ENCODE assay signal across 1 cellular context in genomic region chr6:133979269-133979963, GRCh38.
A peak's percentile ranks its signal among the peaks of the same experiment; 100 is the strongest.
TF ChIP-seq lines count a peak whose summit lies in the region.

No MANE protein-coding gene starts in this region.

TF ChIP-seq in HEK293, 187 proteins besides CTCF, POLR2A, EP300 and RAD21 (continued from another document):
- TF ChIP-seq PRDM10 (tag by site-specific recombination; IDR thresholded peaks at IDR 0.05) (peak; percentile 48), WT1 (tag by site-specific recombination; IDR thresholded peaks at IDR 0.05) (peak; percentile 87), OSR2 (tag by site-specific recombination; IDR thresholded peaks at IDR 0.05) (peak; percentile 70)
